ENCODE assay signal across 24 cellular contexts in the genomic region with DNA sequence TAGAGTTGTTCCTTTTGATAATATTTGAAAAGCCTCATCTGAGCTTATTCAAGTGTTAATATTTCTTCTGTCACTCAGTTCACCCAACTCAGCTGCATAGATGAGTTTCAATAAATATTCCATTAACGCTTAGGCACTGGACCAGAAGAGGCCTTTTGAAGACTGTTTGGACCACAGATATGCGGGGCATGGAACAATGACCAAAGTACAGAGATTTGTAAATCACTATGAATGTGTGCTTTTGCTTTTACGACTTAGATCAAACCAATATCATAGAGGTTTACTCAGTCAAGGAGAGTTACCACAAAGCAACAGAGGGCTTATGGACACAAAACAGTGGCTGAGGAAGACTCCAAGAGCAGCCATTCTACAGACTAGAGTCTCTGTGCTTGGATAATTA.
A peak's percentile ranks its signal among the peaks of the same experiment; 100 is the strongest.
DNase-seq lines count a peak whose midpoint lies in the region; ATAC-seq and TF ChIP-seq lines count a peak whose summit lies in the region.
"Had no signal": no experiment of that assay in that cellular context is flagged by ENCODE, and none has a peak within 500 bp of the region (broad histone marks: within the 10 kb centered on the region; RNA-seq: fewer than 3 reads in every experiment).

No MANE protein-coding gene starts in this region.

- H3K27ac ChIP-seq in IMR-90 (ENCODE audit: insufficient read depth, low read length) = no peak overlapping the region
- H3K27ac ChIP-seq: heart left ventricle, pancreas, transverse colon had no signal

- no TSS peak for BruUV-seq in IMR-90 (replicated peaks; lab: Mats Ljungman, UMichigan)

- CTCF ChIA-PET in activated CD4-positive, alpha-beta memory T cell treated with anti-CD3 and anti-CD28 coated beads for 36 hours (lab: Charles Lee) = no interaction called here
- CTCF ChIA-PET in activated CD4-positive, alpha-beta memory T cell treated with anti-CD3 and anti-CD28 coated beads, Interleukin-2, amount 10 ng/mL, durations not matched to agents 7 days and 5 days (lab: Charles Lee) = interaction anchor here (0.5 to 1.9 kb wide), 3 partner anchors 17 to 469 kb away, joined by 3 to 6 read pairs (median 4); no protein-coding TSS in a partner anchor
- CTCF ChIA-PET in IMR-90 (lab: Yijun Ruan, JAX) = interaction anchor here (1.4 kb wide), 1 partner anchor 37 kb away, joined by 3 read pairs; no protein-coding TSS in a partner anchor

- TF ChIP-seq RAD21 in IMR-90 (IDR thresholded peaks at IDR 0.05; ENCODE audit: low read length) = no peak

- peak overlapping the region; percentile 55; the same call in 1 of the 2 replicates for H4K5ac ChIP-seq in IMR-90 (ENCODE audit: low read depth, low read length)

- H3K36me3 ChIP-seq in IMR-90 (ENCODE audit: control insufficient read depth, insufficient read depth, low read length) = no peaks in the 10 kb centered on the region
- H3K36me3 ChIP-seq: pancreas had no signal

- H3K79me1 ChIP-seq in IMR-90 (ENCODE audit: low read depth in 1 of 2, low read length in 2 of 2) = no peaks in the 10 kb centered on the region

- no peaks in the 10 kb centered on the region for H3K9me3 ChIP-seq in IMR-90 (ENCODE audit: control insufficient read depth, insufficient read depth, low read length)
- H3K9me3 ChIP-seq: heart left ventricle, pancreas, transverse colon had no signal

- no peaks in the 10 kb centered on the region for H3K9me3 Mint-ChIP-seq in activated CD4-positive, alpha-beta memory T cell treated with anti-CD3 and anti-CD28 coated beads for 36 hours
- H3K9me3 Mint-ChIP-seq in activated CD4-positive, alpha-beta memory T cell treated with anti-CD3 and anti-CD28 coated beads, Interleukin-2, amount 10 ng/mL, durations not matched to agents 7 days and 5 days = no peaks in the 10 kb centered on the region
- H3K9me3 Mint-ChIP-seq in activated T-helper 2 cell treated with anti-CD3 and anti-CD28 coated beads, Interferon-gamma antibody, Interleukin-2, Interleukin-4, amounts not matched to agents 10 μg/mL and 5 μg/mL and 100 μg/mL, durations not matched to agents 14 hours and 24 hours and 36 hours = no peaks in the 10 kb centered on the region
- H3K9me3 Mint-ChIP-seq in memory B cell = no peaks in the 10 kb centered on the region
- H3K9me3 Mint-ChIP-seq: brain; CD8-positive, alpha-beta memory T cell; mesothelial cell of epicardium; nephron had no signal

- H3K27me3 ChIP-seq in IMR-90 (ENCODE audit: control insufficient read depth, insufficient read depth, low read length) = no peaks in the 10 kb centered on the region
- H3K27me3 ChIP-seq: heart left ventricle, pancreas, transverse colon had no signal

- no peak overlapping the region for H3K9ac ChIP-seq in IMR-90 (ENCODE audit: low read depth, low read length)

- no peak for TF ChIP-seq POLR2A in IMR-90 (IDR thresholded peaks at IDR 0.05; ENCODE audit: low read depth, low read length)

- H4K20me1 ChIP-seq in IMR-90 (ENCODE audit: insufficient read depth, low read length) = no peaks in the 10 kb centered on the region

- no peak overlapping the region for H3K4me3 Mint-ChIP-seq in activated CD4-positive, alpha-beta memory T cell treated with anti-CD3 and anti-CD28 coated beads for 36 hours
- no peak overlapping the region for H3K4me3 Mint-ChIP-seq in activated CD4-positive, alpha-beta memory T cell treated with anti-CD3 and anti-CD28 coated beads, Interleukin-2, amount 10 ng/mL, durations not matched to agents 7 days and 5 days
- H3K4me3 Mint-ChIP-seq in activated T-helper 2 cell treated with anti-CD3 and anti-CD28 coated beads, Interferon-gamma antibody, Interleukin-2, Interleukin-4, amounts not matched to agents 10 μg/mL and 5 μg/mL and 100 μg/mL, durations not matched to agents 14 hours and 24 hours and 36 hours (ENCODE audit: low read depth) = no peak overlapping the region
- no peak overlapping the region for H3K4me3 Mint-ChIP-seq in memory B cell
- H3K4me3 Mint-ChIP-seq: activated CD4-positive, alpha-beta T cell treated with anti-CD3 and anti-CD28 coated beads for 36 hours; brain; CD8-positive, alpha-beta memory T cell; mesothelial cell of epicardium; nephron had no signal

- H3K36me3 Mint-ChIP-seq in activated CD4-positive, alpha-beta memory T cell treated with anti-CD3 and anti-CD28 coated beads for 36 hours = peaks cover 67% of the 10 kb centered on the region
- H3K36me3 Mint-ChIP-seq in activated CD4-positive, alpha-beta memory T cell treated with anti-CD3 and anti-CD28 coated beads, Interleukin-2, amount 10 ng/mL, durations not matched to agents 7 days and 5 days (ENCODE audit: low read depth) = peaks cover 84% of the 10 kb centered on the region
- H3K36me3 Mint-ChIP-seq in activated T-helper 2 cell treated with anti-CD3 and anti-CD28 coated beads, Interferon-gamma antibody, Interleukin-2, Interleukin-4, amounts not matched to agents 10 μg/mL and 5 μg/mL and 100 μg/mL, durations not matched to agents 14 hours and 24 hours and 36 hours (ENCODE audit: low read depth) = peaks cover 89% of the 10 kb centered on the region
- H3K36me3 Mint-ChIP-seq in memory B cell = peaks cover 48% of the 10 kb centered on the region
- H3K36me3 Mint-ChIP-seq: brain, mesothelial cell of epicardium had no signal

- peak overlapping the region; percentile 63; the same call in 1 of the 2 replicates for H3K18ac ChIP-seq in IMR-90 (ENCODE audit: low read depth, low read length)

- no peak overlapping the region for H2AFZ ChIP-seq in IMR-90 (replicated peaks; ENCODE audit: low read length, poor library complexity)

- H3K14ac ChIP-seq in IMR-90 (replicated peaks; ENCODE audit: low read depth, low read length) = no peak overlapping the region

- intact Hi-C loops in activated CD4-positive, alpha-beta memory T cell treated with anti-CD3 and anti-CD28 coated beads for 36 hours (cut with micrococcal nuclease) = loop anchor here (10.0 kb wide), 1 partner anchor 1185 kb away; no protein-coding TSS in a partner anchor
- intact Hi-C loops in IMR-90 (cut with micrococcal nuclease) = loop anchor here (2.0 kb wide), 1 partner anchor 17 kb away; no protein-coding TSS in a partner anchor
- intact Hi-C loops in activated T-helper 2 cell treated with anti-CD3 and anti-CD28 coated beads, Interferon-gamma antibody, Interleukin-2, Interleukin-4, amounts not matched to agents 10 μg/mL and 5 μg/mL and 100 μg/mL, durations not matched to agents 14 hours and 24 hours and 36 hours (cut with micrococcal nuclease) = loop anchor here (10.0 kb wide), 2 partner anchors 535 to 735 kb away; no protein-coding TSS in a partner anchor

- no peak overlapping the region for H4K91ac ChIP-seq in IMR-90 (ENCODE audit: insufficient read depth, low read depth, low read length)

- no peak overlapping the region for H3K56ac ChIP-seq in IMR-90 (ENCODE audit: extremely low read depth, insufficient read depth, low read length)

- no peak overlapping the region for H3K23ac ChIP-seq in IMR-90 (ENCODE audit: low read depth, low read length)

- H2BK20ac ChIP-seq in IMR-90 (ENCODE audit: low read depth, low read length) = peak overlapping the region; percentile 85

- H3K9me1 ChIP-seq in IMR-90 (ENCODE audit: insufficient read depth, low read length) = 0 out of 2 replicates have a peak, but pooled peaks cover 2% of the 10 kb centered on the region

- no peak overlapping the region for H2AK9ac ChIP-seq in IMR-90 (replicated peaks; ENCODE audit: low read depth, low read length, poor library complexity)

- ATAC-seq in IMR-90 (ENCODE audit: low read depth) (no peak), memory B cell (ENCODE audit: low read depth) (no peak), HG03175 (IDR thresholded peaks at IDR 0.05; ENCODE audit: unreplicated experiment) (no peak), omental fat pad (ENCODE audit: low FRiP score) (no peak)
- ATAC-seq: activated CD4-positive, alpha-beta T cell treated with anti-CD3 and anti-CD28 coated beads for 36 hours; heart left ventricle; K562; left cardiac atrium; pancreas; sciatic nerve had no signal

- H2BK5ac ChIP-seq in IMR-90 (ENCODE audit: low read depth, low read length, poor library complexity, severe bottlenecking) = no peak overlapping the region

- H3K27ac Mint-ChIP-seq in activated CD4-positive, alpha-beta memory T cell treated with anti-CD3 and anti-CD28 coated beads for 36 hours = peak overlapping the region; percentile 40
- no peak overlapping the region for H3K27ac Mint-ChIP-seq in activated CD4-positive, alpha-beta memory T cell treated with anti-CD3 and anti-CD28 coated beads, Interleukin-2, amount 10 ng/mL, durations not matched to agents 7 days and 5 days
- peak overlapping the region; percentile 14 for H3K27ac Mint-ChIP-seq in activated T-helper 2 cell treated with anti-CD3 and anti-CD28 coated beads, Interferon-gamma antibody, Interleukin-2, Interleukin-4, amounts not matched to agents 10 μg/mL and 5 μg/mL and 100 μg/mL, durations not matched to agents 14 hours and 24 hours and 36 hours
- peak overlapping the region; percentile 81 for H3K27ac Mint-ChIP-seq in memory B cell
- H3K27ac Mint-ChIP-seq: activated CD4-positive, alpha-beta T cell treated with anti-CD3 and anti-CD28 coated beads for 36 hours; brain; mesothelial cell of epicardium; nephron had no signal

- H3K4me1 ChIP-seq in IMR-90 (ENCODE audit: control insufficient read depth, insufficient read depth, low read length) = peaks cover 5% of the 10 kb centered on the region

- WGBS in IMR-90 (ENCODE audit: extremely low coverage in 2 of 2, insufficient read length in 1 of 2), 2 experiments = 80% methylated on average over 1 of the region's 3 CpGs; no CpG with 5 or more reads in 1 of the 2 experiments

- no peak overlapping the region for H3K4me2 ChIP-seq in IMR-90 (ENCODE audit: low read depth, low read length)

- dilution Hi-C loops in IMR-90 (cut with HindIII; ENCODE audit: low sequenced_read_pairs, unreplicated experiment) = no loop called here

- peak overlapping the region; percentile 44 for H3K4ac ChIP-seq in IMR-90 (ENCODE audit: low read depth, low read length)

- no peak overlapping the region for H3K4me3 ChIP-seq in IMR-90 (ENCODE audit: insufficient read depth, low read depth, low read length)
- H3K4me3 ChIP-seq: heart left ventricle, K562, pancreas, transverse colon had no signal

- H3K4me1 Mint-ChIP-seq in activated CD4-positive, alpha-beta memory T cell treated with anti-CD3 and anti-CD28 coated beads for 36 hours (ENCODE audit: low read depth) = peaks cover 78% of the 10 kb centered on the region
- H3K4me1 Mint-ChIP-seq in activated CD4-positive, alpha-beta memory T cell treated with anti-CD3 and anti-CD28 coated beads, Interleukin-2, amount 10 ng/mL, durations not matched to agents 7 days and 5 days = peaks cover 80% of the 10 kb centered on the region
- H3K4me1 Mint-ChIP-seq in activated T-helper 2 cell treated with anti-CD3 and anti-CD28 coated beads, Interferon-gamma antibody, Interleukin-2, Interleukin-4, amounts not matched to agents 10 μg/mL and 5 μg/mL and 100 μg/mL, durations not matched to agents 14 hours and 24 hours and 36 hours (ENCODE audit: low read depth) = peaks cover 66% of the 10 kb centered on the region
- peaks cover 35% of the 10 kb centered on the region for H3K4me1 Mint-ChIP-seq in memory B cell
- H3K4me1 Mint-ChIP-seq: brain, nephron had no signal

- POLR2A ChIA-PET in activated CD4-positive, alpha-beta memory T cell treated with anti-CD3 and anti-CD28 coated beads for 36 hours (lab: Charles Lee) = no interaction called here
- POLR2A ChIA-PET in activated CD4-positive, alpha-beta memory T cell treated with anti-CD3 and anti-CD28 coated beads, Interleukin-2, amount 10 ng/mL, durations not matched to agents 7 days and 5 days (lab: Charles Lee) = interaction anchor here (1.6 to 7.2 kb wide), 3 partner anchors 8 to 17 kb away, joined by 10 to 123 read pairs (median 76); no protein-coding TSS in a partner anchor
- POLR2A ChIA-PET in IMR-90 (lab: Charles Lee; ENCODE audit: unreplicated experiment) = no interaction called here

- peak overlapping the region; percentile 69 for H2BK120ac ChIP-seq in IMR-90 (ENCODE audit: low read depth, low read length)

- no peak for TF ChIP-seq CTCF in IMR-90 (conservative IDR thresholded peaks at IDR 0.05; ENCODE audit: low read depth, low read length)
- TF ChIP-seq CTCF in omental fat pad (IDR thresholded peaks at IDR 0.05) = no peak
- no peak for TF ChIP-seq CTCF in GM20000 (IDR thresholded peaks at IDR 0.05; ENCODE audit: extremely low read depth, missing control alignments)

- peak overlapping the region; percentile 90 for H2BK15ac ChIP-seq in IMR-90 (ENCODE audit: low read depth, low read length)

- H2AK5ac ChIP-seq in IMR-90 (ENCODE audit: low read depth, low read length) = peak overlapping the region; percentile 45

- in situ Hi-C loops in IMR-90 (cut with MboI; ENCODE audit: low sequenced_read_pairs) = no loop called here

- peak overlapping the region; percentile 32 to 57; a peak in 1 of 4 replicates for H4K8ac ChIP-seq in IMR-90 (ENCODE audit: low read depth in 2 of 2, low read length in 2 of 2)

- no peak for DNase-seq in activated CD4-positive, alpha-beta memory T cell treated with anti-CD3 and anti-CD28 coated beads for 36 hours
- DNase-seq in activated CD4-positive, alpha-beta memory T cell treated with anti-CD3 and anti-CD28 coated beads, Interleukin-2, amount 10 ng/mL, durations not matched to agents 7 days and 5 days = no peak
- no peak for DNase-seq in IMR-90
- no peak for DNase-seq in activated T-helper 2 cell treated with anti-CD3 and anti-CD28 coated beads, Interferon-gamma antibody, Interleukin-2, Interleukin-4, amounts not matched to agents 10 μg/mL and 5 μg/mL and 100 μg/mL, durations not matched to agents 14 hours and 24 hours and 36 hours (ENCODE audit: low spot score)
- no peak for DNase-seq in memory B cell (ENCODE audit: low spot score in 2 of 2)
- no peak for DNase-seq in omental fat pad (ENCODE audit: low spot score)
- no peak for DNase-seq in GM20000 (ENCODE audit: low spot score)
- DNase-seq: 8988T; activated CD4-positive, alpha-beta T cell treated with anti-CD3 and anti-CD28 coated beads for 36 hours; CD8-positive, alpha-beta memory T cell; DMS153; heart left ventricle; left cardiac atrium; MM.1S; NCI-H1417 treated with DMSO at 0.1 percent for 48 hours; pancreas; SHP77 treated with DMSO at 0.1 percent for 48 hours; transverse colon had no signal

- H3K27me3 Mint-ChIP-seq in activated CD4-positive, alpha-beta memory T cell treated with anti-CD3 and anti-CD28 coated beads for 36 hours = no peaks in the 10 kb centered on the region
- H3K27me3 Mint-ChIP-seq in activated CD4-positive, alpha-beta memory T cell treated with anti-CD3 and anti-CD28 coated beads, Interleukin-2, amount 10 ng/mL, durations not matched to agents 7 days and 5 days = no peaks in the 10 kb centered on the region
- no peaks in the 10 kb centered on the region for H3K27me3 Mint-ChIP-seq in activated T-helper 2 cell treated with anti-CD3 and anti-CD28 coated beads, Interferon-gamma antibody, Interleukin-2, Interleukin-4, amounts not matched to agents 10 μg/mL and 5 μg/mL and 100 μg/mL, durations not matched to agents 14 hours and 24 hours and 36 hours (ENCODE audit: low read depth)
- no peaks in the 10 kb centered on the region for H3K27me3 Mint-ChIP-seq in memory B cell
- H3K27me3 Mint-ChIP-seq: activated CD4-positive, alpha-beta T cell treated with anti-CD3 and anti-CD28 coated beads for 36 hours had no signal
